In genomic region chr4:78552398-78553396, GRCh38 we compare ENCODE assay signal across 8 cellular contexts. TPM values are rescaled to one million over a fixed set of nuclear protein-coding genes. Genes with fewer than 3 reads are reported as not detected.
DNase-seq lines count a peak whose midpoint lies in the region; ATAC-seq and TF ChIP-seq lines count a peak whose summit lies in the region.

No MANE protein-coding gene starts in this region.

- H3K4me3 Mint-ChIP-seq in osteocyte (ENCODE audit: unreplicated experiment): no peak overlapping the region

- H3K9me3 Mint-ChIP-seq in osteocyte (ENCODE audit: unreplicated experiment): no peaks in the 10 kb centered on the region

- peaks cover 29% of the 10 kb centered on the region for H3K4me1 ChIP-seq in mucosa of stomach (ENCODE audit: control insufficient read depth, insufficient read depth, low read length)
- peaks cover 0 to 11% (median 11%) of the 10 kb centered on the region in 4 donors for H3K4me1 ChIP-seq in tibial artery

- H3K9me3 ChIP-seq in mucosa of stomach (ENCODE audit: control insufficient read depth, low read length) (no peaks in the 10 kb centered on the region), tibial artery (no peaks in the 10 kb centered on the region)

- no peak overlapping the region for H3K27ac Mint-ChIP-seq in osteocyte (ENCODE audit: unreplicated experiment)

- peaks cover 19% of the 10 kb centered on the region for H3K4me1 Mint-ChIP-seq in osteocyte (ENCODE audit: unreplicated experiment)

- DNase-seq in Daoy (ENCODE audit: low read depth) (peak; percentile 36), NCI-H1105 treated with DMSO at 0.1 percent for 48 hours (lab: John Stamatoyannopoulos, UW) (peak; percentile 4), coronary artery (ENCODE audit: low spot score) (no peak), tibial artery (no peak), osteocyte (ENCODE audit: extremely low spot score, unreplicated experiment) (no peak)

- H3K27me3 Mint-ChIP-seq in osteocyte (ENCODE audit: unreplicated experiment): peaks cover 18% of the 10 kb centered on the region

- no peak for ATAC-seq in HG02870 (IDR thresholded peaks at IDR 0.05; ENCODE audit: unreplicated experiment)
- ATAC-seq in HG02678 (IDR thresholded peaks at IDR 0.05; ENCODE audit: unreplicated experiment): no peak

- H3K36me3 ChIP-seq in mucosa of stomach (ENCODE audit: control insufficient read depth, insufficient read depth, low read length) (no peaks in the 10 kb centered on the region), tibial artery (no peaks in the 10 kb centered on the region)

- H3K9ac ChIP-seq in mucosa of stomach (ENCODE audit: low read length): peak overlapping the region; percentile 98

- TF ChIP-seq CTCF in coronary artery (IDR thresholded peaks at IDR 0.05) (no peak), tibial artery (IDR thresholded peaks at IDR 0.05) (no peak), osteocyte (IDR thresholded peaks at IDR 0.05) (no peak)

- H3K27me3 ChIP-seq in mucosa of stomach (ENCODE audit: control insufficient read depth, insufficient read depth, low read length): no peaks in the 10 kb centered on the region
- H3K27me3 ChIP-seq in tibial artery: peaks cover 0 to 5% of the 10 kb centered on the region in 2 donors

- no peaks in the 10 kb centered on the region for H3K36me3 Mint-ChIP-seq in osteocyte (ENCODE audit: unreplicated experiment)

- peak overlapping the region; percentile 83 for H3K4me3 ChIP-seq in coronary artery
- peak overlapping the region; percentile 81 for H3K4me3 ChIP-seq in mucosa of stomach (ENCODE audit: low read length)
- peak overlapping the region in 1 of 2 donors; percentile 69 for H3K4me3 ChIP-seq in tibial artery

- no peak overlapping the region for H3K27ac ChIP-seq in coronary artery
- H3K27ac ChIP-seq in tibial artery: no peak overlapping the region

- intact Hi-C loops in tibial artery (cut with DNase I; ENCODE audit: low total_unique reads): no loop called here

RNA-seq across cellular contexts. Expression of gene ANXA3, which starts 1.1 kb away (rescaled TPM):
- total RNA-seq in Daoy (2014; rRNA removed; shearing (Covaris generic)): 31.7 and 150 TPM in 2 replicates
- 0.97 and 1.0 TPM in 2 replicates for total RNA-seq in osteocyte

Comparison
In these comparisons a context has a peak if more than half of its experiments do, and no peak if none do; other contexts are left out.
1. DNase-seq: peak in Daoy (single experiment) and NCI-H1105 treated with DMSO at 0.1 percent for 48 hours (single experiment); none in coronary artery (single experiment), tibial artery (0 of 2) and osteocyte (single experiment).
2. RNA of gene ANXA3, which starts 1.1 kb away (total RNA-seq): 31.7 to 150 TPM in Daoy; 0.97 to 1.0 TPM in osteocyte; every median in the first group is over 10 times any median in the second.